34 cellular contexts compared by ENCODE assay signal in genomic region chr12:119366007-119366406, GRCh38. TPM values are rescaled to one million over a fixed set of nuclear protein-coding genes. Genes with fewer than 3 reads are reported as not detected.
"Had no signal": no experiment of that assay in that cellular context is flagged by ENCODE, and none has a peak within 500 bp of the region (broad histone marks: within the 10 kb centered on the region; RNA-seq: fewer than 3 reads in every experiment).

No MANE protein-coding gene starts in this region.

- H3K9me3 ChIP-seq: heart left ventricle, left ventricle myocardium inferior, mucosa of descending colon, pancreas, prostate gland, stomach, testis, thyroid gland, transverse colon, upper lobe of right lung had no signal

- H3K36me3 ChIP-seq: heart left ventricle, left ventricle myocardium inferior, pancreas, prostate gland, stomach, thyroid gland, transverse colon, upper lobe of right lung had no signal

- H3K4me1 Mint-ChIP-seq: immature natural killer cell; naive thymus-derived CD4-positive, alpha-beta T cell; stimulated activated naive B cell treated with anti-CD40 and anti-IgM and Interleukin-4, amounts not matched to agents 10 μg/mL and 1 μg/mL and 100 μg/mL, for 72 hours had no signal

- H3K4me1 ChIP-seq: pancreas, prostate gland, testis, thyroid gland, transverse colon, upper lobe of right lung had no signal

- H3K4me3 Mint-ChIP-seq: immature natural killer cell; mesothelial cell of epicardium; naive thymus-derived CD4-positive, alpha-beta T cell; natural killer cell treated with Interleukin-12 subunit alpha and Interleukin-12 subunit beta and Interleukin-15 and Interleukin-18, amount 100 ng/mL, for 72 hours; stimulated activated naive B cell treated with anti-CD40 and anti-IgM and Interleukin-4, amounts not matched to agents 10 μg/mL and 1 μg/mL and 100 μg/mL, for 72 hours had no signal

- DNase-seq: heart left ventricle; hypothalamus; immature natural killer cell; kidney; left ventricle myocardium inferior; mesendoderm; mucosa of descending colon; naive thymus-derived CD4-positive, alpha-beta T cell; pancreas; posterior cingulate gyrus; retina; right cardiac atrium; stimulated activated CD4-positive, alpha-beta T cell treated with anti-CD3 and anti-CD28 coated beads, Interleukin-15, amount 100 ng/mL, for 24 hours; stimulated activated CD4-positive, alpha-beta T cell treated with anti-CD3 and anti-CD28 coated beads, Interleukin-2, amount 100 ng/mL, for 24 hours; stimulated activated CD4-positive, alpha-beta T cell treated with anti-CD3 and anti-CD28 coated beads, Interleukin-4, amount 100 ng/mL, for 1 hour; stimulated activated naive B cell treated with anti-CD40 and anti-IgM and Interleukin-4, amounts not matched to agents 10 μg/mL and 1 μg/mL and 100 μg/mL, for 72 hours; stimulated activated naive CD8-positive, alpha-beta T cell treated with anti-CD3 and anti-CD28 coated beads, Interleukin-15, Interleukin-2, amounts not matched to agents 100 U/mL and 50 U/mL, for 24 hours; stomach; testis; thyroid gland; transverse colon; upper lobe of right lung had no signal

- H3K27ac Mint-ChIP-seq: immature natural killer cell; mesothelial cell of epicardium; naive thymus-derived CD4-positive, alpha-beta T cell; natural killer cell treated with Interleukin-12 subunit alpha and Interleukin-12 subunit beta and Interleukin-15 and Interleukin-18, amount 100 ng/mL, for 72 hours; stimulated activated naive B cell treated with anti-CD40 and anti-IgM and Interleukin-4, amounts not matched to agents 10 μg/mL and 1 μg/mL and 100 μg/mL, for 72 hours had no signal

- H3K36me3 Mint-ChIP-seq: immature natural killer cell; mesothelial cell of epicardium; naive thymus-derived CD4-positive, alpha-beta T cell; natural killer cell treated with Interleukin-12 subunit alpha and Interleukin-12 subunit beta and Interleukin-15 and Interleukin-18, amount 100 ng/mL, for 72 hours; stimulated activated naive B cell treated with anti-CD40 and anti-IgM and Interleukin-4, amounts not matched to agents 10 μg/mL and 1 μg/mL and 100 μg/mL, for 72 hours had no signal

- H3K9me3 Mint-ChIP-seq: immature natural killer cell, mesothelial cell of epicardium had no signal

- H3K27ac ChIP-seq: heart left ventricle, left ventricle myocardium inferior, pancreas, stomach, testis, thyroid gland, transverse colon, upper lobe of right lung had no signal

- H3K4me2 ChIP-seq: smooth muscle cell had no signal

- H3K4me3 ChIP-seq: heart left ventricle, left ventricle myocardium inferior, lung, mucosa of descending colon, pancreas, prostate gland, smooth muscle cell, stomach, testis, thyroid gland, transverse colon, upper lobe of right lung had no signal

- FAIRE-seq: islet of Langerhans, kidney, pancreas, urothelium cell line had no signal

- H3K27me3 ChIP-seq: heart left ventricle, stomach, testis, thyroid gland, transverse colon, upper lobe of right lung had no signal

- ATAC-seq: heart left ventricle; mucosa of descending colon; naive thymus-derived CD4-positive, alpha-beta T cell; pancreas; right cardiac atrium; stimulated activated naive B cell treated with anti-CD40 and anti-IgM and Interleukin-4, amounts not matched to agents 10 μg/mL and 1 μg/mL and 100 μg/mL, for 72 hours; stimulated activated naive CD8-positive, alpha-beta T cell treated with anti-CD3 and anti-CD28 coated beads, Interleukin-15, Interleukin-2, amounts not matched to agents 100 U/mL and 50 U/mL, for 24 hours; upper lobe of right lung had no signal

RNA-seq across cellular contexts. Expression of gene CCDC60, which starts 31.5 kb away (rescaled TPM):
- total RNA-seq: heart left ventricle; kidney; left ventricle myocardium inferior; lower leg skin; myocyte; naive thymus-derived CD4-positive, alpha-beta T cell; natural killer cell treated with Interleukin-12 subunit alpha and Interleukin-12 subunit beta and Interleukin-15 and Interleukin-18, amount 100 ng/mL, for 72 hours; omental fat pad; pancreas; skeletal muscle tissue; smooth muscle cell; stomach; thyroid gland; upper lobe of right lung had no signal
- polyA plus RNA-seq: heart left ventricle; immature natural killer cell; naive thymus-derived CD4-positive, alpha-beta T cell; neural cell; pancreas; smooth muscle cell had no signal
